Comparison of ENCODE assay signal across 15 cellular contexts in the genomic region with DNA sequence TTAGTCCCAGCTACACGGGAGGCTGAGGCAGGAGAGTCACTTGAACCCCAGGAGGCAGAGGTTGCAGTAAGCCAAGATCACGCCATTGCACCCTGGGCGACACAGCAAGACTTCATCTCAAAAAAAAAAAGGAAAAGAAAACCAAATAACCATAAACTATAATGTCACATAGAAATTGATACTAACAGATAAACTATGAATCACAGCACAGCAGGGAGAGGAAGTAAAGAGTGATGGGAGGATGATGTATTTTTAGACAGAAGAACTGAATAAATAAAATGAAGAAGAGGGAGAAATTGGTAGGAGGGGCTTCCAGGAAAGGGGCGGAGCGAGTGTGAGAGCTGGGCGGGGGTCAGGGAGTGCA.
"Had no signal": no experiment of that assay in that cellular context is flagged by ENCODE, and none has a peak within 500 bp of the region (broad histone marks: within the 10 kb centered on the region; RNA-seq: fewer than 3 reads in every experiment).

No MANE protein-coding gene starts in this region.

- H3K9me3 Mint-ChIP-seq: activated naive CD8-positive, alpha-beta T cell treated with anti-CD3 and anti-CD28 coated beads, Interleukin-2, amount 50 U/mL, for 24 hours; natural killer cell; stimulated activated effector memory CD8-positive, alpha-beta T cell treated with anti-CD3 and anti-CD28 coated beads, Interleukin-12 subunit alpha, Interleukin-12 subunit beta, amount 100 ng/mL, for 72 hours; stimulated activated naive CD8-positive, alpha-beta T cell treated with anti-CD3 and anti-CD28 coated beads, Interleukin-15, amount 100 ng/mL, for 72 hours had no signal

- H3K4me3 Mint-ChIP-seq: activated naive CD8-positive, alpha-beta T cell treated with anti-CD3 and anti-CD28 coated beads, Interleukin-2, amount 50 U/mL, for 24 hours; natural killer cell; stimulated activated effector memory CD8-positive, alpha-beta T cell treated with anti-CD3 and anti-CD28 coated beads, Interleukin-12 subunit alpha, Interleukin-12 subunit beta, amount 100 ng/mL, for 72 hours; stimulated activated naive CD8-positive, alpha-beta T cell treated with anti-CD3 and anti-CD28 coated beads, Interleukin-15, amount 100 ng/mL, for 72 hours had no signal

- H3K27ac Mint-ChIP-seq: activated naive CD8-positive, alpha-beta T cell treated with anti-CD3 and anti-CD28 coated beads, Interleukin-2, amount 50 U/mL, for 24 hours; natural killer cell; stimulated activated effector memory CD8-positive, alpha-beta T cell treated with anti-CD3 and anti-CD28 coated beads, Interleukin-12 subunit alpha, Interleukin-12 subunit beta, amount 100 ng/mL, for 72 hours; stimulated activated naive CD8-positive, alpha-beta T cell treated with anti-CD3 and anti-CD28 coated beads, Interleukin-15, amount 100 ng/mL, for 72 hours had no signal

- H3K4me1 Mint-ChIP-seq: activated naive CD8-positive, alpha-beta T cell treated with anti-CD3 and anti-CD28 coated beads, Interleukin-2, amount 50 U/mL, for 24 hours; stimulated activated effector memory CD8-positive, alpha-beta T cell treated with anti-CD3 and anti-CD28 coated beads, Interleukin-12 subunit alpha, Interleukin-12 subunit beta, amount 100 ng/mL, for 72 hours had no signal

- H3K36me3 Mint-ChIP-seq: natural killer cell; stimulated activated effector memory CD8-positive, alpha-beta T cell treated with anti-CD3 and anti-CD28 coated beads, Interleukin-12 subunit alpha, Interleukin-12 subunit beta, amount 100 ng/mL, for 72 hours had no signal

- H3K4me1 ChIP-seq: heart left ventricle, right lobe of liver had no signal

- H3K9me3 ChIP-seq: body of pancreas, heart left ventricle, pancreas, right lobe of liver, suprapubic skin, tibial nerve had no signal

- H3K4me3 ChIP-seq: body of pancreas, cardiac muscle cell, heart left ventricle, pancreas, right lobe of liver, skin epidermis, suprapubic skin, tibial nerve had no signal

- H3K36me3 ChIP-seq: cardiac muscle cell, heart left ventricle, pancreas, right lobe of liver, suprapubic skin, tibial nerve had no signal

- H3K27ac ChIP-seq: cardiac muscle cell, epithelial cell of prostate, heart left ventricle, right lobe of liver, skin epidermis, suprapubic skin, tibial nerve had no signal

- DNase-seq: activated gamma-delta T cell, midbrain had no signal

- H3K27me3 ChIP-seq: body of pancreas, cardiac muscle cell, pancreas, right lobe of liver, tibial nerve had no signal
